In the genomic region with DNA sequence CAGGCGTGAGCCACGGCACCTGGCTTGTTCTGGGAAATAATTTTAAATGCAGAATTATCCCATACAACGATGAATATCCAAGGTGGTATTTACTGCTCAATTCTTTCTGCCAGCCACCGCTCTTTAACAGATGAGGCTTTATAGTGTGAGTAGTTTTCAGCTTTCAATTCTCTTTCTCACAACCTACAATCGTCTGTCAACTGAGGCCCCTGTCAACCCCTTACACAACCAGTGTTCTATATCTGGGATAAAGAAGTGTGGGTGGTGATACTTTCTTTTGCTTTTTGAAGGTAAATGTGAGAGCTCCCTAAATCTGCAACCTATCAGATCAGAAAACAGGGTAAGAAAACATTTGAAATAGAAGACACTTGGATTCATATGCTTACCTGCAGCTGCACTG, we compare ENCODE assay signal across 15 cellular contexts. TPM values are rescaled to one million over a fixed set of nuclear protein-coding genes. Genes with fewer than 3 reads are reported as not detected.
DNase-seq lines count a peak whose midpoint lies in the region; ATAC-seq lines count a peak whose summit lies in the region.
"Had no signal": no experiment of that assay in that cellular context is flagged by ENCODE, and none has a peak within 500 bp of the region (broad histone marks: within the 10 kb centered on the region; RNA-seq: fewer than 3 reads in every experiment).

No MANE protein-coding gene starts in this region.

- no peak for DNase-seq in activated CD4-positive, alpha-beta T cell treated with anti-CD3 and anti-CD28 coated beads, Interleukin-2, amount 10 ng/mL, durations not matched to agents 24 days and 14 days
- DNase-seq in activated CD4-positive, alpha-beta T cell treated with anti-CD3 and anti-CD28 coated beads, Interleukin-2, amount 50 U/mL, for 4 hours: no peak
- DNase-seq in stimulated activated effector memory CD8-positive, alpha-beta T cell treated with anti-CD3 and anti-CD28 coated beads, Interleukin-12 subunit alpha, Interleukin-12 subunit beta, amount 100 ng/mL, for 72 hours (ENCODE audit: low spot score in 2 of 2): no peak
- DNase-seq in NOMO-1 (lab: John Stamatoyannopoulos, UW; ENCODE audit: unreplicated experiment in 2 of 2) (no peak), T-cell (no peak)
- DNase-seq in activated effector memory CD4-positive, alpha-beta T cell treated with Interleukin-2 at 50 U/mL for 16 hours: no peak
- DNase-seq: Caco-2, GF-D8, mammary epithelial cell, NCI-H187, NCI-H524, Peyer's patch had no signal

- H3K36me3 Mint-ChIP-seq in activated CD4-positive, alpha-beta T cell treated with anti-CD3 and anti-CD28 coated beads, Interleukin-2, amount 10 ng/mL, durations not matched to agents 24 days and 14 days (ENCODE audit: low read depth): peaks cover 34% of the 10 kb centered on the region
- H3K36me3 Mint-ChIP-seq in activated T-helper 17 cell treated with anti-CD3 and anti-CD28 coated beads, Interleukin-2, amount 50 U/mL, for 72 hours (ENCODE audit: low read depth): peaks cover 80% of the 10 kb centered on the region
- H3K36me3 Mint-ChIP-seq in stimulated activated effector memory CD8-positive, alpha-beta T cell treated with anti-CD3 and anti-CD28 coated beads, Interleukin-12 subunit alpha, Interleukin-12 subunit beta, amount 100 ng/mL, for 72 hours: peaks cover 77% of the 10 kb centered on the region
- peaks cover 20% of the 10 kb centered on the region for H3K36me3 Mint-ChIP-seq in T-cell

- H3K27me3 Mint-ChIP-seq in activated CD4-positive, alpha-beta T cell treated with anti-CD3 and anti-CD28 coated beads, Interleukin-2, amount 10 ng/mL, durations not matched to agents 24 days and 14 days: no peaks in the 10 kb centered on the region
- H3K27me3 Mint-ChIP-seq in activated T-helper 17 cell treated with anti-CD3 and anti-CD28 coated beads, Interleukin-2, amount 50 U/mL, for 72 hours: no peaks in the 10 kb centered on the region
- no peaks in the 10 kb centered on the region for H3K27me3 Mint-ChIP-seq in T-cell

- POLR2A ChIA-PET in T-cell (lab: Charles Lee): interaction anchor here in 1 of 2 donors (0.5 kb wide), 1 partner anchor 9 kb away, joined by 4 read pairs; no protein-coding TSS in a partner anchor

- H3K4me3 Mint-ChIP-seq in activated CD4-positive, alpha-beta T cell treated with anti-CD3 and anti-CD28 coated beads, Interleukin-2, amount 10 ng/mL, durations not matched to agents 24 days and 14 days: peak overlapping the region; percentile 53
- peak overlapping the region; percentile 75 for H3K4me3 Mint-ChIP-seq in activated T-helper 17 cell treated with anti-CD3 and anti-CD28 coated beads, Interleukin-2, amount 50 U/mL, for 72 hours
- peak overlapping the region; percentile 62 for H3K4me3 Mint-ChIP-seq in stimulated activated effector memory CD8-positive, alpha-beta T cell treated with anti-CD3 and anti-CD28 coated beads, Interleukin-12 subunit alpha, Interleukin-12 subunit beta, amount 100 ng/mL, for 72 hours
- no peak overlapping the region for H3K4me3 Mint-ChIP-seq in T-cell
- H3K4me3 Mint-ChIP-seq: neural progenitor cell had no signal

- intact Hi-C loops in activated CD4-positive, alpha-beta T cell treated with anti-CD3 and anti-CD28 coated beads, Interleukin-2, amount 10 ng/mL, durations not matched to agents 24 days and 14 days (cut with micrococcal nuclease): loop anchor here (2.0 to 10.0 kb wide), 5 partner anchors 21 to 429 kb away; partner anchors contain the start of genes DDX27 and ZNFX1

- H3K27ac Mint-ChIP-seq in activated CD4-positive, alpha-beta T cell treated with anti-CD3 and anti-CD28 coated beads, Interleukin-2, amount 10 ng/mL, durations not matched to agents 24 days and 14 days: peak overlapping the region; percentile 90
- peak overlapping the region; percentile 98 for H3K27ac Mint-ChIP-seq in activated T-helper 17 cell treated with anti-CD3 and anti-CD28 coated beads, Interleukin-2, amount 50 U/mL, for 72 hours
- peak overlapping the region; percentile 87 for H3K27ac Mint-ChIP-seq in stimulated activated effector memory CD8-positive, alpha-beta T cell treated with anti-CD3 and anti-CD28 coated beads, Interleukin-12 subunit alpha, Interleukin-12 subunit beta, amount 100 ng/mL, for 72 hours
- H3K27ac Mint-ChIP-seq in T-cell: peak overlapping the region in 1 of 2 donors; percentile 21
- H3K27ac Mint-ChIP-seq: neural progenitor cell had no signal

- no peaks in the 10 kb centered on the region for H3K9me3 Mint-ChIP-seq in activated CD4-positive, alpha-beta T cell treated with anti-CD3 and anti-CD28 coated beads, Interleukin-2, amount 10 ng/mL, durations not matched to agents 24 days and 14 days
- H3K9me3 Mint-ChIP-seq in activated T-helper 17 cell treated with anti-CD3 and anti-CD28 coated beads, Interleukin-2, amount 50 U/mL, for 72 hours: no peaks in the 10 kb centered on the region
- no peaks in the 10 kb centered on the region for H3K9me3 Mint-ChIP-seq in stimulated activated effector memory CD8-positive, alpha-beta T cell treated with anti-CD3 and anti-CD28 coated beads, Interleukin-12 subunit alpha, Interleukin-12 subunit beta, amount 100 ng/mL, for 72 hours
- H3K9me3 Mint-ChIP-seq in T-cell: no peaks in the 10 kb centered on the region
- H3K9me3 Mint-ChIP-seq: neural progenitor cell had no signal

- ATAC-seq in GM19351 (IDR thresholded peaks at IDR 0.05; ENCODE audit: unreplicated experiment) (peak; percentile 65), T-cell (replicated peaks in 1 of 4) (no peak)
- ATAC-seq in activated T-helper 17 cell treated with anti-CD3 and anti-CD28 coated beads, Interleukin-2, amount 50 U/mL, for 72 hours (replicated peaks): peak; percentile 77
- ATAC-seq in stimulated activated effector memory CD8-positive, alpha-beta T cell treated with anti-CD3 and anti-CD28 coated beads, Interleukin-12 subunit alpha, Interleukin-12 subunit beta, amount 100 ng/mL, for 72 hours: peak; percentile 79

- CTCF ChIA-PET in T-cell (lab: Charles Lee): no interaction called here

- H3K4me1 Mint-ChIP-seq in activated CD4-positive, alpha-beta T cell treated with anti-CD3 and anti-CD28 coated beads, Interleukin-2, amount 10 ng/mL, durations not matched to agents 24 days and 14 days: peaks cover 52% of the 10 kb centered on the region
- peaks cover 34% of the 10 kb centered on the region for H3K4me1 Mint-ChIP-seq in activated T-helper 17 cell treated with anti-CD3 and anti-CD28 coated beads, Interleukin-2, amount 50 U/mL, for 72 hours
- H3K4me1 Mint-ChIP-seq in stimulated activated effector memory CD8-positive, alpha-beta T cell treated with anti-CD3 and anti-CD28 coated beads, Interleukin-12 subunit alpha, Interleukin-12 subunit beta, amount 100 ng/mL, for 72 hours: peaks cover 45% of the 10 kb centered on the region
- peaks cover 64 to 69% (median 67%) of the 10 kb centered on the region in 3 donors for H3K4me1 Mint-ChIP-seq in T-cell

RNA-seq across cellular contexts. Expression of gene STAU1, which starts 22.5 kb away (rescaled TPM):
- total RNA-seq in activated CD4-positive, alpha-beta T cell treated with anti-CD3 and anti-CD28 coated beads, Interleukin-2, amount 10 ng/mL, durations not matched to agents 24 days and 14 days: 73.5 and 73.7 TPM in 2 replicates
- total RNA-seq in activated T-helper 17 cell treated with anti-CD3 and anti-CD28 coated beads, Interleukin-2, amount 50 U/mL, for 72 hours: 10 to 100 TPM; 73.3 to 88.2 TPM
- total RNA-seq in T-cell: 10 to 100 TPM; 39.3 to 52.8 (median 43.6) TPM

RNA-seq across cellular contexts. Expression of gene DDX27, which starts 53.6 kb away (rescaled TPM):
- total RNA-seq in activated CD4-positive, alpha-beta T cell treated with anti-CD3 and anti-CD28 coated beads, Interleukin-2, amount 10 ng/mL, durations not matched to agents 24 days and 14 days: 56.5 and 56.9 TPM in 2 replicates
- 10 to 100 TPM; 35.6 to 56.3 TPM for total RNA-seq in activated T-helper 17 cell treated with anti-CD3 and anti-CD28 coated beads, Interleukin-2, amount 50 U/mL, for 72 hours
- total RNA-seq in T-cell: 10 to 100 TPM; 57.7 to 92.3 (median 59.2) TPM

Comparison
In these comparisons a context has a peak if more than half of its experiments do, and no peak if none do; other contexts are left out.
1. H3K4me3 Mint-ChIP-seq: peak in activated CD4-positive, alpha-beta T cell treated with anti-CD3 and anti-CD28 coated beads, Interleukin-2, amount 10 ng/mL, durations not matched to agents 24 days and 14 days (single experiment), activated T-helper 17 cell treated with anti-CD3 and anti-CD28 coated beads, Interleukin-2, amount 50 U/mL, for 72 hours (single experiment) and stimulated activated effector memory CD8-positive, alpha-beta T cell treated with anti-CD3 and anti-CD28 coated beads, Interleukin-12 subunit alpha, Interleukin-12 subunit beta, amount 100 ng/mL, for 72 hours (single experiment); none in T-cell (0 of 3).
2. ATAC-seq: peak in GM19351 (single experiment), activated T-helper 17 cell treated with anti-CD3 and anti-CD28 coated beads, Interleukin-2, amount 50 U/mL, for 72 hours (single experiment) and stimulated activated effector memory CD8-positive, alpha-beta T cell treated with anti-CD3 and anti-CD28 coated beads, Interleukin-12 subunit alpha, Interleukin-12 subunit beta, amount 100 ng/mL, for 72 hours (single experiment); none in T-cell (0 of 4).